ENCODE assay signal across 8 cellular contexts in the genomic region with DNA sequence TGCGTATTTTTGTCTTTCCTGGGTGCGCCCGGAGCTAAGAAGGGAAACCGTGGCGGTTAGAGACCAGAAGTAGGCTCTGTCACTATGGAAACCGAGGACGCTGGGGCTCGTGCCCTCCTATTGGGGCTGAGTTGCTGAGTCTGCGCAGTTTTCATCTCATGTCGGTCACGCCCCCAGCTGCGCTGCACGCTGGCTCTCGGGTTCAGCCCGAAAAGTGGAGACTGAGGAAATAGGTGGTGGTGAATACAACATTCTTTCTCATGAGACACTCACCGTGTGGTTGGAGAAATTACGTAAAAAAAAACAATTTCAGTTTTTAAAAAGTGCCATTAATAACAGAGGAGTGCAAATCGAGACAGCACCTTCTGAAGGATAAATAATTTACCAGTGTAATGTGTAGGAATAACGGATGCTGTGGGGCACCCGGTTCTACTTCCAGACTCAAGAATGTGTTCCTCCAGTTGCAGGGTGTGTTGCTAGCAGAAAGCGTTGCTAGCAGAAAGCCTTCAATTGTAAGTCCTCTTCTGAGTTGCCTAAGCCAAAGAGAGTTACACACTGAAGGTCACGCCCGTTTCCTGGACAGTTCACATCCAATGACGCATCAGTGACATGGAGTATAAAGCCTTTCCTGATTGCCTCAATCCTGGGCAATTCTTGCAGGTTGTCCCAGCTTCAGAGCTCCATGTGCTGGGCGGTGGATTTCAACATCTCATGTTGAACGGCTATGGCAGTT. TPM values are rescaled to one million over a fixed set of nuclear protein-coding genes. Genes with fewer than 3 reads are reported as not detected.
DNase-seq lines count a peak whose midpoint lies in the region; ATAC-seq and TF ChIP-seq lines count a peak whose summit lies in the region.

No MANE protein-coding gene starts in this region.

- H3K4me3 ChIP-seq in esophagus muscularis mucosa: peak overlapping the region; percentile 51 to 61 (median 53)

- H3K27ac Mint-ChIP-seq in activated T-cell treated with anti-CD3 and anti-CD28 coated beads, Interleukin-2, amount 50 U/mL, for 24 hours: peak overlapping the region; percentile 85

- WGBS in esophagus muscularis mucosa: 7% methylated on average over 21 of the region's 26 CpGs

- peaks cover 4% of the 10 kb centered on the region for H3K9me3 Mint-ChIP-seq in activated T-cell treated with anti-CD3 and anti-CD28 coated beads, Interleukin-2, amount 50 U/mL, for 24 hours

- TF ChIP-seq EP300 in Ishikawa (IDR thresholded peaks at IDR 0.05; ENCODE audit: borderline replicate concordance) (no peak), esophagus muscularis mucosa (IDR thresholded peaks at IDR 0.05) (no peak)

- peaks cover 20% of the 10 kb centered on the region for H3K4me1 Mint-ChIP-seq in activated T-cell treated with anti-CD3 and anti-CD28 coated beads, Interleukin-2, amount 50 U/mL, for 24 hours (ENCODE audit: low read depth)

- H3K36me3 Mint-ChIP-seq in activated T-cell treated with anti-CD3 and anti-CD28 coated beads, Interleukin-2, amount 50 U/mL, for 24 hours (ENCODE audit: low read depth): no peaks in the 10 kb centered on the region

- H3K27ac ChIP-seq in esophagus muscularis mucosa (replicated peaks in 1 of 4): peak overlapping the region in 1 of 4 donors; percentile 43

- peaks cover 0 to 9% (median 0%) of the 10 kb centered on the region in 4 donors for H3K9me3 ChIP-seq in esophagus muscularis mucosa

- no peak for TF ChIP-seq POLR2A in esophagus muscularis mucosa (IDR thresholded peaks at IDR 0.05; ENCODE audit: low read depth)

- no peaks in the 10 kb centered on the region for H3K36me3 ChIP-seq in esophagus muscularis mucosa

- H3K4me1 ChIP-seq in esophagus muscularis mucosa: peaks cover 5 to 16% (median 14%) of the 10 kb centered on the region in 4 donors

- peak; percentile 96 for DNase-seq in DMS 273 (lab: John Stamatoyannopoulos, UW; ENCODE audit: unreplicated experiment)
- peak; percentile 93 for DNase-seq in OCI-M1 (lab: John Stamatoyannopoulos, UW)
- peak; percentile 88 for DNase-seq in activated T-cell treated with anti-CD3 and anti-CD28 coated beads, Interleukin-2, amount 50 U/mL, for 24 hours
- no peak for DNase-seq in esophagus muscularis mucosa (ENCODE audit: extremely low spot score)
- peak; percentile 92 for DNase-seq in myocyte (ENCODE audit: low read depth)
- DNase-seq in stimulated activated CD8-positive, alpha-beta memory T cell treated with anti-CD3 and anti-CD28 coated beads, Interleukin-7, amount 100 ng/mL, for 1 hour (ENCODE audit: low read depth in 2 of 2): peak; percentile 66 to 80

- H3K4me3 Mint-ChIP-seq in activated T-cell treated with anti-CD3 and anti-CD28 coated beads, Interleukin-2, amount 50 U/mL, for 24 hours: peak overlapping the region; percentile 83

- peaks cover 0 to 17% (median 0%) of the 10 kb centered on the region in 4 donors for H3K27me3 ChIP-seq in esophagus muscularis mucosa

- no peak for TF ChIP-seq RAD21 in Ishikawa (IDR thresholded peaks at IDR 0.05; ENCODE audit: low read depth)

- peak; percentile 93 for ATAC-seq in GM21619 (IDR thresholded peaks at IDR 0.05; ENCODE audit: unreplicated experiment)

- intact Hi-C loops in esophagus muscularis mucosa (cut with DNase I): loop anchor here (10.0 kb wide), 1 partner anchor 47 kb away; no protein-coding TSS in a partner anchor

- H3K27me3 Mint-ChIP-seq in activated T-cell treated with anti-CD3 and anti-CD28 coated beads, Interleukin-2, amount 50 U/mL, for 24 hours: peaks cover 16% of the 10 kb centered on the region

- TF ChIP-seq CTCF in esophagus muscularis mucosa (IDR thresholded peaks at IDR 0.05): no peak

TF ChIP-seq in Ishikawa, 13 proteins besides CTCF, POLR2A, EP300 and RAD21:
- 0 out of 2 replicates have a peak, but pooled peaks have one; percentile 3 for TF ChIP-seq CEBPB (IDR thresholded peaks at IDR 0.05)
- TF ChIP-seq, protein P1, sequence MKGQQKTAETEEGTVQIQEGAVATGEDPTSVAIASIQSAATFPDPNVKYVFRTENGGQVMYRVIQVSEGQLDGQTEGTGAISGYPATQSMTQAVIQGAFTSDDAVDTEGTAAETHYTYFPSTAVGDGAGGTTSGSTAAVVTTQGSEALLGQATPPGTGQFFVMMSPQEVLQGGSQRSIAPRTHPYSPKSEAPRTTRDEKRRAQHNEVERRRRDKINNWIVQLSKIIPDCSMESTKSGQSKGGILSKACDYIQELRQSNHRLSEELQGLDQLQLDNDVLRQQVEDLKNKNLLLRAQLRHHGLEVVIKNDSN (IDR thresholded peaks at IDR 0.05): peak; percentile 14; the same call in 1 of the 2 replicates
- TF ChIP-seq ZBTB7A (IDR thresholded peaks at IDR 0.05; ENCODE audit: low read depth): no peak
- TF ChIP-seq MAX (IDR thresholded peaks at IDR 0.05): peak; percentile 41; the same call in 1 of the 2 replicates
TF ChIP-seq in Ishikawa: peak in this region for 3.

RNA-seq across cellular contexts. Expression of gene CXXC1, which starts 20.4 kb away (rescaled TPM):
- total RNA-seq in esophagus muscularis mucosa: 10 to 100 TPM; 38.6 to 58.1 (median 49.2) TPM
- 27.8 and 33.4 TPM in 2 replicates for total RNA-seq in myocyte
- polyA plus RNA-seq in myocyte (2012): 44.5 TPM

RNA-seq across cellular contexts. Expression of gene MBD1, which starts 26.6 kb away (rescaled TPM):
- total RNA-seq in esophagus muscularis mucosa (100 to 1,000 TPM in 1 of 4 donors, 10 to 100 TPM in 3; 65.6 to 101 (median 79.8) TPM), myocyte (81.3 and 83.9 TPM in 2 replicates)
- polyA plus RNA-seq in myocyte (2012): 54.7 TPM

RNA-seq across cellular contexts. Expression of gene CFAP53, which starts 41.6 kb away (rescaled TPM):
- total RNA-seq in esophagus muscularis mucosa (under 1 TPM in 1 of 4 donors, not detected in 3; 0.40 TPM), myocyte (0.10 and 0.27 TPM in 2 replicates)
- 0.33 TPM for polyA plus RNA-seq in myocyte (2012)
